Comparison of ENCODE assay signal across 10 cellular contexts in genomic region chr12:95648990-95649791, GRCh38.
DNase-seq lines count a peak whose midpoint lies in the region; ATAC-seq and TF ChIP-seq lines count a peak whose summit lies in the region.
"Had no signal": no experiment of that assay in that cellular context is flagged by ENCODE, and none has a peak within 500 bp of the region (broad histone marks: within the 10 kb centered on the region; RNA-seq: fewer than 3 reads in every experiment).

No MANE protein-coding gene starts in this region.

- no peak for DNase-seq in Right ventricle myocardium inferior (ENCODE audit: missing footprints)
- no peak for DNase-seq in cardiac septum (ENCODE audit: low spot score)
- DNase-seq in astrocyte of the spinal cord (ENCODE audit: low read depth, low spot score) = peak; percentile 63
- peak; percentile 32 for DNase-seq in hepatic stellate cell (ENCODE audit: low spot score)
- DNase-seq in ureter (ENCODE audit: low spot score) = peak; percentile 69
- no peak for DNase-seq in naive thymus-derived CD8-positive, alpha-beta T cell
- DNase-seq: NCI-H2081 treated with DMSO at 0.1 percent for 48 hours had no signal

- H3K27me3 Mint-ChIP-seq in naive thymus-derived CD8-positive, alpha-beta T cell = peaks cover 4 to 13% (median 4%) of the 10 kb centered on the region in 5 donors

- intact Hi-C loops in Right ventricle myocardium inferior (cut with DNase I) (no loop called here), cardiac septum (cut with DNase I) (no loop called here)

- in situ Hi-C loops in astrocyte of the spinal cord (cut with HindIII; ENCODE audit: low sequenced_read_pairs) = no loop called here

- TF ChIP-seq CTCF in astrocyte of the spinal cord (IDR thresholded peaks at IDR 0.05; ENCODE audit: low read depth, low read length) = no peak

- no peak overlapping the region for H3K27ac Mint-ChIP-seq in naive thymus-derived CD8-positive, alpha-beta T cell

- H3K4me1 Mint-ChIP-seq in naive thymus-derived CD8-positive, alpha-beta T cell = peaks cover 0 to 1% (median under 1%) of the 10 kb centered on the region in 4 donors

- ATAC-seq in Right ventricle myocardium inferior (peak; percentile 58), HG03159 (IDR thresholded peaks at IDR 0.05; ENCODE audit: unreplicated experiment) (no peak), HG03280 (IDR thresholded peaks at IDR 0.05; ENCODE audit: unreplicated experiment) (no peak)
- no peak for ATAC-seq in naive thymus-derived CD8-positive, alpha-beta T cell
- ATAC-seq: sciatic nerve had no signal

- peaks cover 0 to under 1% (median 0%) of the 10 kb centered on the region in 3 donors for H3K36me3 Mint-ChIP-seq in naive thymus-derived CD8-positive, alpha-beta T cell

- POLR2A ChIA-PET in naive thymus-derived CD8-positive, alpha-beta T cell (lab: Charles Lee) = interaction anchor here (0.6 kb wide), 1 partner anchor 377 kb away, joined by 5 read pairs; no protein-coding TSS in a partner anchor

- no peak overlapping the region for H3K4me3 ChIP-seq in astrocyte of the spinal cord (ENCODE audit: low read depth, low read length)

- no peak overlapping the region for H3K4me3 Mint-ChIP-seq in naive thymus-derived CD8-positive, alpha-beta T cell

- peaks cover 0 to 3% (median under 1%) of the 10 kb centered on the region in 9 donors for H3K9me3 Mint-ChIP-seq in naive thymus-derived CD8-positive, alpha-beta T cell

Comparison
In these comparisons a context has a peak if more than half of its experiments do, and no peak if none do; other contexts are left out.
1. DNase-seq: peak in astrocyte of the spinal cord (single experiment), hepatic stellate cell (single experiment) and ureter (single experiment); none in Right ventricle myocardium inferior (single experiment), cardiac septum (single experiment) and naive thymus-derived CD8-positive, alpha-beta T cell (0 of 10).